In genomic region chr21:37546299-37546908, GRCh38 we compare ENCODE assay signal across 24 cellular contexts.
A peak's percentile ranks its signal among the peaks of the same experiment; 100 is the strongest.
DNase-seq lines count a peak whose midpoint lies in the region; ATAC-seq and TF ChIP-seq lines count a peak whose summit lies in the region.
"Had no signal": no experiment of that assay in that cellular context is flagged by ENCODE, and none has a peak within 500 bp of the region (broad histone marks: within the 10 kb centered on the region; RNA-seq: fewer than 3 reads in every experiment).

No MANE protein-coding gene starts in this region.

- H3K27me3 ChIP-seq in psoas muscle (ENCODE audit: insufficient read depth in 3 of 3, low read length in 2 of 3): no peaks in the 10 kb centered on the region
- H3K27me3 ChIP-seq: body of pancreas, heart left ventricle, MG63, SJSA1, thyroid gland had no signal

- H3K27ac ChIP-seq in psoas muscle: peak overlapping the region; percentile 17
- H3K27ac ChIP-seq: body of pancreas, left ventricle myocardium inferior, SJSA1, thyroid gland had no signal

- WGBS in psoas muscle, 3 donors: 58 to 66% (median 60%) methylated on average over 22 of the region's 22 CpGs

- DNase-seq in activated CD8-positive, alpha-beta memory T cell treated with anti-CD3 and anti-CD28 coated beads for 24 hours: peak; percentile 43
- DNase-seq in activated CD8-positive, alpha-beta memory T cell treated with anti-CD3 and anti-CD28 coated beads, Interleukin-2, amount 50 U/mL, for 48 hours: no peak
- DNase-seq in epithelial cell of proximal tubule (ENCODE audit: low read depth) (no peak), psoas muscle (no peak), kidney glomerular epithelial cell (lab: John Stamatoyannopoulos, UW) (no peak)
- DNase-seq: 8988T; activated CD4-positive, alpha-beta T cell treated with anti-CD3 and anti-CD28 coated beads for 4 hours; AML-193; body of pancreas; COR-L47; left ventricle myocardium inferior; MG63; NCI-H1417 treated with DMSO at 0.1 percent for 48 hours; NCI-H2107; stimulated activated CD4-positive, alpha-beta T cell treated with anti-CD3 and anti-CD28 coated beads, Interleukin-4, amount 100 ng/mL, for 1 hour; stimulated activated naive CD8-positive, alpha-beta T cell treated with anti-CD3 and anti-CD28 coated beads, Interleukin-15, Interleukin-2, amounts not matched to agents 100 U/mL and 50 U/mL, for 24 hours; thyroid gland had no signal

- no peak for TF ChIP-seq EP300 in Ishikawa (IDR thresholded peaks at IDR 0.05; ENCODE audit: borderline replicate concordance)

- ATAC-seq in psoas muscle: peak in 1 of 4 donors; percentile 23
- no peak for ATAC-seq in GM19452 (IDR thresholded peaks at IDR 0.05; ENCODE audit: unreplicated experiment)
- ATAC-seq in GM18861 (IDR thresholded peaks at IDR 0.05; ENCODE audit: unreplicated experiment): no peak
- ATAC-seq: activated T-helper 17 cell treated with anti-CD3 and anti-CD28 coated beads, Interleukin-2, amount 50 U/mL, for 72 hours; body of pancreas; GM12878; heart left ventricle; stimulated activated naive CD8-positive, alpha-beta T cell treated with anti-CD3 and anti-CD28 coated beads, Interleukin-15, Interleukin-2, amounts not matched to agents 100 U/mL and 50 U/mL, for 24 hours had no signal

- peak; percentile 15 for TF ChIP-seq CTCF in epithelial cell of proximal tubule (conservative IDR thresholded peaks at IDR 0.05; ENCODE audit: low read depth, low read length)
- TF ChIP-seq CTCF in psoas muscle (IDR thresholded peaks at IDR 0.05): no peak

- no peaks in the 10 kb centered on the region for H3K36me3 ChIP-seq in psoas muscle (ENCODE audit: insufficient read depth in 1 of 2, low read depth in 1 of 2)
- H3K36me3 ChIP-seq: heart left ventricle, left ventricle myocardium inferior, MG63, SJSA1, thyroid gland had no signal

- peaks cover 27% of the 10 kb centered on the region for H3K4me1 ChIP-seq in psoas muscle
- H3K4me1 ChIP-seq: SJSA1 had no signal

- peaks cover 9% of the 10 kb centered on the region for H3K9me3 ChIP-seq in psoas muscle
- H3K9me3 ChIP-seq: body of pancreas, thyroid gland had no signal

- peak; percentile 24; the same call in 1 of the 2 replicates for TF ChIP-seq RAD21 in Ishikawa (IDR thresholded peaks at IDR 0.05; ENCODE audit: low read depth)

- intact Hi-C loops in psoas muscle (cut with DNase I): no loop called here

- no peak overlapping the region for H3K4me3 ChIP-seq in epithelial cell of proximal tubule (ENCODE audit: low read depth, low read length)
- no peak overlapping the region for H3K4me3 ChIP-seq in psoas muscle
- H3K4me3 ChIP-seq: body of pancreas, GM12878, heart left ventricle, left ventricle myocardium inferior, MG63, SJSA1, thyroid gland had no signal

TF ChIP-seq in Ishikawa, 13 proteins besides CTCF, POLR2A, EP300 and RAD21:
- TF ChIP-seq USF1 (IDR thresholded peaks at IDR 0.05): no peak
- TF ChIP-seq CREB1 (IDR thresholded peaks at IDR 0.05; ENCODE audit: low read depth): no peak
- no peak for TF ChIP-seq FOXM1 (IDR thresholded peaks at IDR 0.05; ENCODE audit: borderline replicate concordance, low read depth)
- TF ChIP-seq ZBTB7A (IDR thresholded peaks at IDR 0.05; ENCODE audit: low read depth): no peak
- TF ChIP-seq CEBPB (IDR thresholded peaks at IDR 0.05): no peak
- TF ChIP-seq YY1 (IDR thresholded peaks at IDR 0.05; ENCODE audit: low read depth): no peak
- no peak for TF ChIP-seq TAF1 (IDR thresholded peaks at IDR 0.05; ENCODE audit: low read depth)
- TF ChIP-seq EGR1 (IDR thresholded peaks at IDR 0.05): no peak
